In the genomic region with DNA sequence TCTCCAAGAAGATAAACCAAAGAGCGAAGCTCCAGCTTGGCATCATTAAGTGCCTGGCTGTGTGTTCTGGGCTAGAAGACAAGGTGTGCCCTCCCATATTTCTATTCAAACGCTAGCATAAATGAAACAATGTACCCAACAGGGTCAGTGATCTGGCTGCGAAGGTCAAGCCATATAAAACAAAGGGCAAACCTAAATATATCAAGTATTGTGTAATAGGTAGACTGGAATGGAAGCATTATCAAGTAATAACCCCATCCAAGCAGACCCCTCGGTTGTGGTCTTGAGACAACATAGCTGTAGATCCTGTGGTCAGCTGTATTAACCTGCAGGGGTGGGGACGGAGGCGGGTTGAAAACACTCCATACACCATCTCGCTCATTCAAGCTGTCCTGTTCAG, we compare ENCODE assay signal across 3 cellular contexts.
TF ChIP-seq lines count a peak whose summit lies in the region.

No MANE protein-coding gene starts in this region.

TF ChIP-seq in HepG2, 621 proteins besides CTCF, POLR2A, EP300 and RAD21:
- TF ChIP-seq CEBPB (IDR thresholded peaks at IDR 0.05; ENCODE audit: borderline replicate concordance, low read depth, low read length): peak; percentile 41; the same call in 1 of the 2 replicates
- TF ChIP-seq, protein P1, sequence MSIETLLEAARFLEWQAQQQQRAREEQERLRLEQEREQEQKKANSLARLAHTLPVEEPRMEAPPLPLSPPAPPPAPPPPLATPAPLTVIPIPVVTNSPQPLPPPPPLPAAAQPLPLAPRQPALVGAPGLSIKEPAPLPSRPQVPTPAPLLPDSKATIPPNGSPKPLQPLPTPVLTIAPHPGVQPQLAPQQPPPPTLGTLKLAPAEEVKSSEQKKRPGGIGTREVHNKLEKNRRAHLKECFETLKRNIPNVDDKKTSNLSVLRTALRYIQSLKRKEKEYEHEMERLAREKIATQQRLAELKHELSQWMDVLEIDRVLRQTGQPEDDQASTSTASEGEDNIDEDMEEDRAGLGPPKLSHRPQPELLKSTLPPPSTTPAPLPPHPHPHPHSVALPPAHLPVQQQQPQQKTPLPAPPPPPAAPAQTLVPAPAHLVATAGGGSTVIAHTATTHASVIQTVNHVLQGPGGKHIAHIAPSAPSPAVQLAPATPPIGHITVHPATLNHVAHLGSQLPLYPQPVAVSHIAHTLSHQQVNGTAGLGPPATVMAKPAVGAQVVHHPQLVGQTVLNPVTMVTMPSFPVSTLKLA (IDR thresholded peaks at IDR 0.05): no peak

TF ChIP-seq in IMR-90, 13 proteins besides CTCF, POLR2A, EP300 and RAD21:
- TF ChIP-seq CHD1 (IDR thresholded peaks at IDR 0.05; ENCODE audit: low read depth, low read length) (no peak), ELK1 (IDR thresholded peaks at IDR 0.05; ENCODE audit: borderline replicate concordance, low read depth, low read length) (no peak), CEBPB (IDR thresholded peaks at IDR 0.05; ENCODE audit: low read depth, low read length) (peak; percentile 66), MAZ (IDR thresholded peaks at IDR 0.05; ENCODE audit: borderline replicate concordance, low read depth, low read length) (no peak)

TF ChIP-seq in H1, 55 proteins besides CTCF, POLR2A, EP300 and RAD21:
- TF ChIP-seq PHF8 (conservative IDR thresholded peaks at IDR 0.05; ENCODE audit: low read depth, low read length) (no peak), POU5F1 (IDR thresholded peaks at IDR 0.05; ENCODE audit: low read depth, low read length) (no peak), TAF7 (optimal IDR thresholded peaks at IDR 0.05; ENCODE audit: borderline replicate concordance, low read depth, low read length) (no peak), TBP (IDR thresholded peaks at IDR 0.05; ENCODE audit: low read depth, low read length) (no peak), MAX (IDR thresholded peaks at IDR 0.05) (no peak), SIRT6 (IDR thresholded peaks at IDR 0.05; ENCODE audit: low read length) (no peak)
